10 cellular contexts compared by ENCODE assay signal in genomic region chr11:66264893-66265292, GRCh38. TPM values are rescaled to one million over a fixed set of nuclear protein-coding genes. Genes with fewer than 3 reads are reported as not detected.
DNase-seq lines count a peak whose midpoint lies in the region; ATAC-seq, FAIRE-seq and TF ChIP-seq lines count a peak whose summit lies in the region.
"Had no signal": no experiment of that assay in that cellular context is flagged by ENCODE, and none has a peak within 500 bp of the region (broad histone marks: within the 10 kb centered on the region; RNA-seq: fewer than 3 reads in every experiment).

No MANE protein-coding gene starts in this region.

- H3K9me3 ChIP-seq in A549 (no peaks in the 10 kb centered on the region), gastroesophageal sphincter (no peaks in the 10 kb centered on the region), upper lobe of left lung (no peaks in the 10 kb centered on the region)

- 86% methylated on average over 10 of the region's 12 CpGs for WGBS in A549 (ENCODE audit: missing lambda C conversion rate)
- WGBS in gastroesophageal sphincter (ENCODE audit: low coverage in 1 of 2), 2 donors, result 100% methylated on average over 1 of the region's 12 CpGs; no CpG with 5 or more reads in 1 of the 2 donors
- 80 to 87% methylated on average over 3 to 9 of the region's 12 CpGs for WGBS in upper lobe of left lung, 2 donors

- TF ChIP-seq EP300 in A549 (IDR thresholded peaks at IDR 0.05), result no peak
- no peak for TF ChIP-seq EP300 in gastroesophageal sphincter (IDR thresholded peaks at IDR 0.05)
- no peak for TF ChIP-seq EP300 in upper lobe of left lung (IDR thresholded peaks at IDR 0.05)

- peak; percentile 31; the same call in 2 of the 3 replicates for TF ChIP-seq CTCF in A549 (IDR thresholded peaks at IDR 0.05)
- TF ChIP-seq CTCF in GM12874 (IDR thresholded peaks at IDR 0.05; ENCODE audit: insufficient read depth, low read depth, low read length), result peak; percentile 57
- peak; percentile 73 for TF ChIP-seq CTCF in VCaP (conservative IDR thresholded peaks at IDR 0.05)
- TF ChIP-seq CTCF in gastroesophageal sphincter (IDR thresholded peaks at IDR 0.05), result peak in 1 of 4 experiments; percentile 19
- peak in 2 of 6 experiments; percentile 4 to 31 for TF ChIP-seq CTCF in upper lobe of left lung (IDR thresholded peaks at IDR 0.05)

- no peak for TF ChIP-seq POLR2A in A549 (IDR thresholded peaks at IDR 0.05; ENCODE audit: low read length)
- no peak for TF ChIP-seq POLR2A in gastroesophageal sphincter (IDR thresholded peaks at IDR 0.05)
- TF ChIP-seq POLR2A in upper lobe of left lung (IDR thresholded peaks at IDR 0.05), result no peak

- CTCF ChIA-PET in A549 (lab: Yijun Ruan, JAX), result interaction anchor here (0.5 to 0.9 kb wide), 4 partner anchors 14 to 120 kb away, joined by 3 read pairs; partner anchors contain the start of gene TMEM151A

- FAIRE-seq in A549 (lab: Jason Lieb, UNC) (no peak), urothelium cell line (lab: Jason Lieb, UNC) (no peak)
- FAIRE-seq: G401.6 had no signal

- peaks cover 17% of the 10 kb centered on the region for H3K4me1 ChIP-seq in A549
- peaks cover 0 to 33% (median 17%) of the 10 kb centered on the region in 3 donors for H3K4me1 ChIP-seq in gastroesophageal sphincter
- peaks cover 14 to 19% (median 17%) of the 10 kb centered on the region in 4 donors for H3K4me1 ChIP-seq in upper lobe of left lung

- ATAC-seq in A549 (no peak), gastroesophageal sphincter (no peak), upper lobe of left lung (ENCODE audit: low FRiP score in 2 of 2) (no peak)

- POLR2A ChIA-PET in A549 (lab: Yijun Ruan, JAX), result no interaction called here

- DNase-seq in A549 (ENCODE audit: low read depth in 1 of 2, low spot score in 1 of 2) (peak in 1 of 2 experiments; percentile 41), NCI-H2029 treated with DMSO at 0.1 percent for 48 hours (lab: John Stamatoyannopoulos, UW) (no peak), activated gamma-delta T cell treated with Interleukin-2 at 50 U/mL for 16 hours (no peak), urothelium cell line (ENCODE audit: low spot score) (no peak), upper lobe of left lung (no peak)

- H3K4me2 ChIP-seq in A549, result no peak overlapping the region

- H3K36me3 ChIP-seq in gastroesophageal sphincter (peaks cover 0 to 64% of the 10 kb centered on the region in 2 donors), upper lobe of left lung (peaks cover 0 to 52% (median 29%) of the 10 kb centered on the region in 4 donors)

- H3K27ac ChIP-seq in A549, result no peak overlapping the region
- H3K27ac ChIP-seq in VCaP, result no peak overlapping the region
- H3K27ac ChIP-seq in gastroesophageal sphincter, result peak overlapping the region in 3 of 4 donors; percentile 24 to 99 (median 91)
- no peak overlapping the region for H3K27ac ChIP-seq in upper lobe of left lung

- H3K4me3 ChIP-seq in A549, result no peak overlapping the region
- no peak overlapping the region for H3K4me3 ChIP-seq in gastroesophageal sphincter
- H3K4me3 ChIP-seq in upper lobe of left lung, result no peak overlapping the region

- TF ChIP-seq RAD21 in A549 (conservative IDR thresholded peaks at IDR 0.05 in 1 of 2, IDR thresholded peaks at IDR 0.05 in 1 of 2), result no peak

- no peaks in the 10 kb centered on the region for H3K27me3 ChIP-seq in gastroesophageal sphincter
- no peaks in the 10 kb centered on the region for H3K27me3 ChIP-seq in upper lobe of left lung

TF ChIP-seq in A549, 52 proteins besides CTCF, POLR2A, EP300 and RAD21:
- TF ChIP-seq FOSL2 (IDR thresholded peaks at IDR 0.05) (no peak), FOSL2 (CRISPR knock-in tag; IDR thresholded peaks at IDR 0.05) (no peak), CEBPB (IDR thresholded peaks at IDR 0.05) (no peak), HOXB13 (CRISPR knock-in tag; IDR thresholded peaks at IDR 0.05; ENCODE audit: low read depth) (no peak), CHD2 (IDR thresholded peaks at IDR 0.05; ENCODE audit: low read length, partially characterized antibody) (no peak), BCL3 (IDR thresholded peaks at IDR 0.05) (no peak), ZNF302 (CRISPR knock-in tag; IDR thresholded peaks at IDR 0.05) (no peak), SREBF2 (IDR thresholded peaks at IDR 0.05) (no peak), MAX (IDR thresholded peaks at IDR 0.05) (no peak), CBX2 (IDR thresholded peaks at IDR 0.05; ENCODE audit: borderline replicate concordance, low read depth) (no peak), JUNB (IDR thresholded peaks at IDR 0.05) (no peak), FOXS1 (CRISPR knock-in tag; IDR thresholded peaks at IDR 0.05) (no peak), HOXA7 (CRISPR knock-in tag; IDR thresholded peaks at IDR 0.05) (no peak), GATA3 (IDR thresholded peaks at IDR 0.05; ENCODE audit: borderline replicate concordance) (no peak)

RNA-seq across cellular contexts. Expression of gene RAB1B, which starts 3.5 kb away (rescaled TPM):
- polyA plus RNA-seq in A549 (2011; rRNA removed) (87.8 and 104 TPM in 2 replicates), A549 (2017; fragmentation: RNase III; extraction: RNeasy Plus Mini Kit Qiagen cat#74134 plus additional on column Dnase treatment) (141 to 149 TPM (median 147 TPM) in 3 replicates)
- 156 and 206 TPM in 2 replicates for polyA plus RNA-seq in A549 (2012; cell fraction: cytosol; rRNA removed)
- 141 and 147 TPM in 2 replicates for polyA plus RNA-seq in A549 (2012; cell fraction: nucleus; rRNA removed)
- 147 and 157 TPM in 2 replicates for polyA minus RNA-seq in A549 (2011; rRNA and poly(A)+ RNA removed)
- total RNA-seq in gastroesophageal sphincter (100 to 1,000 TPM in 3 of 4 donors, 10 to 100 TPM in 1; 99.3 to 162 (median 115) TPM), upper lobe of left lung (100 to 1,000 TPM in 5 of 6 donors, 10 to 100 TPM in 1; 34.6 to 173 (median 122) TPM)

RNA-seq across cellular contexts. Expression of gene KLC2, which starts 7.4 kb away (rescaled TPM):
- 13.7 and 13.8 TPM in 2 replicates for polyA plus RNA-seq in A549 (2011; rRNA removed)
- polyA plus RNA-seq in A549 (2012; cell fraction: cytosol; rRNA removed), result 26.6 and 33.5 TPM in 2 replicates
- polyA plus RNA-seq in A549 (2012; cell fraction: nucleus; rRNA removed), result 62.6 and 79.2 TPM in 2 replicates
- 35.1 to 35.8 TPM (median 35.2 TPM) in 3 replicates for polyA plus RNA-seq in A549 (2017; fragmentation: RNase III; extraction: RNeasy Plus Mini Kit Qiagen cat#74134 plus additional on column Dnase treatment)
- polyA minus RNA-seq in A549 (2011; rRNA and poly(A)+ RNA removed), result 23.2 and 30.5 TPM in 2 replicates
- 10 to 100 TPM; 24.6 to 49.6 (median 34.2) TPM for total RNA-seq in gastroesophageal sphincter
- 10 to 100 TPM; 24.1 to 41.0 (median 34.4) TPM for total RNA-seq in upper lobe of left lung

RNA-seq across cellular contexts. Expression of gene CNIH2, which starts 13.1 kb away (rescaled TPM):
- polyA plus RNA-seq in A549 (2011; rRNA removed) (0.95 and 0.98 TPM in 2 replicates), A549 (2017; fragmentation: RNase III; extraction: RNeasy Plus Mini Kit Qiagen cat#74134 plus additional on column Dnase treatment) (1.1 to 1.5 TPM (median 1.3 TPM) in 3 replicates)
- 2.2 and 2.3 TPM in 2 replicates for polyA plus RNA-seq in A549 (2012; cell fraction: cytosol; rRNA removed)
- 3.6 and 4.4 TPM in 2 replicates for polyA plus RNA-seq in A549 (2012; cell fraction: nucleus; rRNA removed)
- polyA minus RNA-seq in A549 (2011; rRNA and poly(A)+ RNA removed), result 0.34 TPM in 1 of 2 replicates, not detected in the other
- total RNA-seq in gastroesophageal sphincter (1 to 10 TPM in 1 of 4 donors, not detected in 3; 1.1 TPM), upper lobe of left lung (1 to 10 TPM in 4 of 6 donors, not detected in 2; 1.4 to 2.0 (median 1.6) TPM)

RNA-seq across cellular contexts. Expression of gene YIF1A, which starts 24.1 kb away (rescaled TPM):
- polyA plus RNA-seq in A549 (2011; rRNA removed) (99.7 and 132 TPM in 2 replicates), A549 (2017; fragmentation: RNase III; extraction: RNeasy Plus Mini Kit Qiagen cat#74134 plus additional on column Dnase treatment) (79.7 to 91.3 TPM (median 82.0 TPM) in 3 replicates)
- polyA plus RNA-seq in A549 (2012; cell fraction: cytosol; rRNA removed), result 206 and 244 TPM in 2 replicates
- polyA plus RNA-seq in A549 (2012; cell fraction: nucleus; rRNA removed), result 215 and 261 TPM in 2 replicates
- 167 and 194 TPM in 2 replicates for polyA minus RNA-seq in A549 (2011; rRNA and poly(A)+ RNA removed)
- total RNA-seq in gastroesophageal sphincter (10 to 100 TPM; 39.4 to 79.3 (median 64.5) TPM), upper lobe of left lung (100 to 1,000 TPM in 1 of 6 donors, 10 to 100 TPM in 5; 25.1 to 107 (median 68.2) TPM)

RNA-seq across cellular contexts. Expression of gene TMEM151A, which starts 26.8 kb away (rescaled TPM):
- 0.44 and 0.62 TPM in 2 replicates for polyA plus RNA-seq in A549 (2011; rRNA removed)
- polyA plus RNA-seq in A549 (2012; cell fraction: cytosol; rRNA removed), result 0.91 and 1.8 TPM in 2 replicates
- polyA plus RNA-seq in A549 (2012; cell fraction: nucleus; rRNA removed), result 1.8 and 2.3 TPM in 2 replicates
- polyA plus RNA-seq in A549 (2017; fragmentation: RNase III; extraction: RNeasy Plus Mini Kit Qiagen cat#74134 plus additional on column Dnase treatment), result 1.3 to 1.8 TPM (median 1.6 TPM) in 3 replicates
- polyA minus RNA-seq in A549 (2011; rRNA and poly(A)+ RNA removed), result 0.79 and 0.92 TPM in 2 replicates
- total RNA-seq in gastroesophageal sphincter, result under 1 TPM in 1 of 4 donors, not detected in 3; 0.66 TPM
- 1 to 10 TPM in 1 of 6 donors, under 1 TPM in 1, not detected in 4; 0.29 to 1.9 TPM for total RNA-seq in upper lobe of left lung
- total RNA-seq: RPMI7951 had no signal

Comparison
In these comparisons a context has a peak if more than half of its experiments do, and no peak if none do; other contexts are left out.
1. H3K27ac ChIP-seq: peak in gastroesophageal sphincter (3 of 4); none in A549 (0 of 2), VCaP (single experiment) and upper lobe of left lung (0 of 4).